8 cellular contexts compared by ENCODE assay signal in genomic region chr6:27608916-27609883, GRCh38.
A peak's percentile ranks its signal among the peaks of the same experiment; 100 is the strongest.
DNase-seq lines count a peak whose midpoint lies in the region; ATAC-seq and TF ChIP-seq lines count a peak whose summit lies in the region.

No MANE protein-coding gene starts in this region.

- no peak for ATAC-seq in GM18505 (IDR thresholded peaks at IDR 0.05; ENCODE audit: unreplicated experiment)
- ATAC-seq in HG02763 (IDR thresholded peaks at IDR 0.05; ENCODE audit: unreplicated experiment): no peak

- TF ChIP-seq CTCF in astrocyte of the cerebellum (IDR thresholded peaks at IDR 0.05; ENCODE audit: low read depth, low read length, missing control alignments): peak; percentile 84

- in situ Hi-C loops in astrocyte of the cerebellum (cut with HindIII; ENCODE audit: low sequenced_read_pairs): no loop called here

- no peaks in the 10 kb centered on the region for H3K4me1 ChIP-seq in mesodermal cell (ENCODE audit: control insufficient read depth, insufficient read depth, low read length, poor library complexity, severe bottlenecking)

- no peak overlapping the region for H3K4me3 ChIP-seq in astrocyte of the cerebellum (ENCODE audit: low read depth, low read length)
- H3K4me3 ChIP-seq in mesodermal cell (ENCODE audit: extremely low read depth, insufficient read depth, low read length, poor library complexity, severe bottlenecking): no peak overlapping the region

- peak overlapping the region; percentile 51 for H3K27ac ChIP-seq in mesodermal cell (ENCODE audit: low read depth, low read length, severe bottlenecking)

- peak; percentile 3 for DNase-seq in NCI-H2171 treated with DMSO at 0.1 percent for 48 hours (lab: John Stamatoyannopoulos, UW)
- no peak for DNase-seq in NCI-H2171 (lab: John Stamatoyannopoulos, UW)
- peak; percentile 89 for DNase-seq in M059J (ENCODE audit: low read depth)
- DNase-seq in astrocyte of the cerebellum (ENCODE audit: low read depth): no peak
- DNase-seq in NCI-H2196 (lab: John Stamatoyannopoulos, UW; ENCODE audit: unreplicated experiment): no peak

- WGBS in mesodermal cell (ENCODE audit: insufficient coverage in 2 of 2), 2 experiments: 38 to 67% methylated on average over 3 to 6 of the region's 8 CpGs

- no peaks in the 10 kb centered on the region for H3K36me3 ChIP-seq in mesodermal cell (ENCODE audit: control insufficient read depth, insufficient read depth, low read length)

- H3K9me3 ChIP-seq in mesodermal cell (ENCODE audit: control insufficient read depth, low read length): no peaks in the 10 kb centered on the region

- no peak for TF ChIP-seq POLR2A in GM18505 (IDR thresholded peaks at IDR 0.05; ENCODE audit: borderline replicate concordance, extremely low read depth, insufficient read depth, insufficient read length)

Comparison
In these comparisons a context has a peak if more than half of its experiments do, and no peak if none do; other contexts are left out.
1. DNase-seq: peak in NCI-H2171 treated with DMSO at 0.1 percent for 48 hours (single experiment) and M059J (single experiment); none in NCI-H2171 (single experiment), astrocyte of the cerebellum (single experiment) and NCI-H2196 (single experiment).